ENCODE assay signal across 18 cellular contexts in the genomic region with DNA sequence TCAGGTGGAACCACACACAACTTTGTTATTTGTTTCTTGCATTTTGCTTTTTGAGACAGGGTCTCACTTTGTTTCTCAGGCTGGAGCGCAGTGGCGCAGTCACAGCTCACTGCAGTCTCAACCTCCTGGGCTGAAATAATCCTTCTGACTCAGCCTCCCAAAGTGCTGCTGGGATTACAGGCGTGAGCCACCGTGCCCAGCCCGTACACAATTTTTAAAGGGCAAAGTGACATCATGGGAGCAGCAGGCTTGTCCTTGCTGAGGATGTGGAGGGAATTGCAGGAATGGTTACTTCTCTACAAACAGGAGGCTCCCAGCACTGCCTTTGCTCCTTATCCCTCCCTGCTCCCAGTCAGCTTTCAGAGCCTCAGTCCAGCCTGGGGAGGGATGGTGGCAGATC.
"Had no signal": no experiment of that assay in that cellular context is flagged by ENCODE, and none has a peak within 500 bp of the region (broad histone marks: within the 10 kb centered on the region; RNA-seq: fewer than 3 reads in every experiment).

No MANE protein-coding gene starts in this region.

- H3K9me3 Mint-ChIP-seq: type B pancreatic cell had no signal

- H3K4me3 ChIP-seq: colonic mucosa, heart left ventricle, left ventricle myocardium inferior, lower lobe of right lung, right atrium auricular region, sigmoid colon, skin epidermis, suprapubic skin, thyroid gland had no signal

- H3K36me3 ChIP-seq: colonic mucosa, heart left ventricle, left ventricle myocardium inferior, lower lobe of right lung, neutrophil, right atrium auricular region, sigmoid colon, suprapubic skin, thyroid gland had no signal

- H3K4me1 ChIP-seq: colonic mucosa, heart left ventricle, left ventricle myocardium inferior, lower lobe of right lung, right atrium auricular region, sigmoid colon, suprapubic skin, thyroid gland had no signal

- ATAC-seq: heart left ventricle, lower lobe of right lung had no signal

- H3K27ac Mint-ChIP-seq: memory B cell, naive B cell, nephron progenitor cell, type B pancreatic cell had no signal

- H3K9me3 ChIP-seq: colonic mucosa, heart left ventricle, lower lobe of right lung, neutrophil, right atrium auricular region, sigmoid colon, suprapubic skin, thyroid gland had no signal

- H3K36me3 Mint-ChIP-seq: memory B cell, naive B cell had no signal

- DNase-seq: colonic mucosa; dermis blood vessel endothelial cell; effector CD4-positive, alpha-beta T cell; heart left ventricle; left ventricle myocardium inferior; lower lobe of right lung; naive B cell; nephron progenitor cell; sigmoid colon; stimulated activated CD4-positive, alpha-beta T cell treated with anti-CD3 and anti-CD28 coated beads, Interleukin-2, amount 100 ng/mL, for 48 hours; stimulated activated naive CD4-positive, alpha-beta T cell treated with Interleukin-2 at 50 U/mL for 16 hours; thyroid gland had no signal

- H3K4me1 Mint-ChIP-seq: memory B cell, naive B cell had no signal

- H3K4me3 Mint-ChIP-seq: memory B cell, naive B cell, nephron progenitor cell, type B pancreatic cell had no signal

- H3K27me3 ChIP-seq: colonic mucosa, neutrophil, right atrium auricular region, sigmoid colon, suprapubic skin, thyroid gland had no signal

- H3K27ac ChIP-seq: colonic mucosa, heart left ventricle, left ventricle myocardium inferior, lower lobe of right lung, neutrophil, right atrium auricular region, sigmoid colon, skin epidermis, suprapubic skin, thyroid gland had no signal
